Comparison of ENCODE assay signal across 8 cellular contexts in the genomic region with DNA sequence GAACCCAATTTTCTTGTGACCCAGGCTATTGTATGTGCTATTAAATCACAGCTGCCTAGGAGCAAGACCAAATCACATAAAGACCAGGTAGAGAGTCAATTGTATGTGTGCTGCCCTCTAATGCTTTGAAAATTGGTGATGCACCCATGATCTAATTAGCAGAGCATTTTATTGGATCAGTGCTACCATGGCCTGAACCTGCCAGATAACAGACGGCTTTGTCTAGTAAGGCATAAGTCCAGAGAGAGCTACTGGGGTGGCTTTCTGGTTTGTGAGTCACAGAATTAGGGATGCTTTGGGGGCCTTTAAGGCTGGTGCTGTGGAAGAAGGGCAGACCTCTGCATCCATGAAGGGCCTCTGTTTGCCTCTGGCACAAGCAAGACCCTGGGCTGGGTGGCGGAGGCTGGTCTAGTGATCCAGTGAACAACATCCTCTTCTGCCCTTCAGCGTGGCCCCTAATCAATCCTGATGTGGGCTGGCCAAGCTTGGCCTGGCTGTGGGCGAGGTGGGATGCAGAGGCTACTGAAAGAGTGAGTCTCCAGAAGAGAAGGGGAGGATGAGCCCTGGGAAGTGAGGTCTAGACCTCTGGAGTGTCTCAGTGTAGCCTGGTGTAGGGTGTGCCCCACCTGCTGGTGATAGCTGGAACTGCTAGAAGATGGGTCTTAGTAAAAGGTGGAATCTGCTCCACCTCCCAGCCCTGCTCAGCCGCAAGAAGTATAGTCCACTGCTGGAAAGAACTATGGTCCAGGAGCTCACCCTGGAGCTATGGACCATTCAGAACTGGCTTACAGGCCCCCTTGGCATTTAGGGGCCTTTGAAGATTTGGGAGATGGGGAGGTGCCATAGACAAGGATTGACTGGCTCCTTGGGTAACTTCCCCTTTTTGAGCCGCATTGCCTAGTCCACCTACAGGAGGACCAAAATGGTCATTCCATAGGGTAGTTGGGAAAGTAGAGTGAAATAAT. TPM values are rescaled to one million over a fixed set of nuclear protein-coding genes. Genes with fewer than 3 reads are reported as not detected.
A peak's percentile ranks its signal among the peaks of the same experiment; 100 is the strongest.
DNase-seq lines count a peak whose midpoint lies in the region; ATAC-seq and TF ChIP-seq lines count a peak whose summit lies in the region.

No MANE protein-coding gene starts in this region.

- no peaks in the 10 kb centered on the region for H3K27me3 ChIP-seq in upper lobe of right lung

- no peaks in the 10 kb centered on the region for H3K36me3 Mint-ChIP-seq in activated naive CD4-positive, alpha-beta T cell treated with anti-CD3 and anti-CD28 coated beads, Interleukin-2, amount 50 U/mL, for 72 hours

- DNase-seq in GM10266 (ENCODE audit: extremely low spot score) (peak; percentile 79), NCI-H1092 treated with DMSO at 0.1 percent for 48 hours (lab: John Stamatoyannopoulos, UW) (peak; percentile 43), SKM-1 treated with dmso at 0.1 percent for 144 hours (lab: John Stamatoyannopoulos, UW; ENCODE audit: unreplicated experiment) (peak; percentile 54), Right ventricle myocardium superior (peak; percentile 82), posterior vena cava (ENCODE audit: low spot score) (peak; percentile 88), upper lobe of right lung (peak; percentile 74)
- DNase-seq in activated naive CD4-positive, alpha-beta T cell treated with anti-CD3 and anti-CD28 coated beads, Interleukin-2, amount 50 U/mL, for 72 hours (ENCODE audit: low spot score in 2 of 2): peak; percentile 67 to 83

- intact Hi-C loops in Right ventricle myocardium superior (cut with DNase I) (loop anchor here (2.0 to 5.0 kb wide), 3 partner anchors 42 to 238 kb away; no protein-coding TSS in a partner anchor), posterior vena cava (cut with DNase I) (loop anchor here in 1 of 2 donors (5.0 kb wide), 3 partner anchors 42 to 243 kb away; no protein-coding TSS in a partner anchor), upper lobe of right lung (cut with DNase I) (loop anchor here (10.0 kb wide), 1 partner anchor 245 kb away; no protein-coding TSS in a partner anchor)

- TF ChIP-seq CTCF in GM10266 (IDR thresholded peaks at IDR 0.05; ENCODE audit: control insufficient read depth, insufficient read depth, low read depth, missing control alignments) (peak; percentile 92), upper lobe of right lung (IDR thresholded peaks at IDR 0.05) (peak; percentile 96)

- ATAC-seq in activated naive CD4-positive, alpha-beta T cell treated with anti-CD3 and anti-CD28 coated beads, Interleukin-2, amount 50 U/mL, for 72 hours: peak; percentile 71 to 82
- peak; percentile 83 for ATAC-seq in Right ventricle myocardium superior (ENCODE audit: poor library complexity)
- peak; percentile 88 for ATAC-seq in upper lobe of right lung
- no peak for ATAC-seq in HG03354 (IDR thresholded peaks at IDR 0.05; ENCODE audit: poor library complexity, severe bottlenecking, unreplicated experiment)

- no peak overlapping the region for H3K4me3 ChIP-seq in upper lobe of right lung

- peak overlapping the region; percentile 24 for H3K27ac ChIP-seq in upper lobe of right lung

- no peaks in the 10 kb centered on the region for H3K9me3 ChIP-seq in upper lobe of right lung

- H3K27ac Mint-ChIP-seq in activated naive CD4-positive, alpha-beta T cell treated with anti-CD3 and anti-CD28 coated beads, Interleukin-2, amount 50 U/mL, for 72 hours: no peak overlapping the region

- H3K9me3 Mint-ChIP-seq in activated naive CD4-positive, alpha-beta T cell treated with anti-CD3 and anti-CD28 coated beads, Interleukin-2, amount 50 U/mL, for 72 hours: no peaks in the 10 kb centered on the region

- H3K36me3 ChIP-seq in upper lobe of right lung: peaks cover 32% of the 10 kb centered on the region

- peaks cover 5% of the 10 kb centered on the region for H3K4me1 ChIP-seq in upper lobe of right lung

RNA-seq across cellular contexts. Expression of a gene that starts 36.7 kb away (rescaled TPM):
- 10 to 100 TPM; 11.6 to 21.8 TPM for total RNA-seq in activated naive CD4-positive, alpha-beta T cell treated with anti-CD3 and anti-CD28 coated beads, Interleukin-2, amount 50 U/mL, for 72 hours
- 12.7 TPM for total RNA-seq in Right ventricle myocardium superior
- total RNA-seq in posterior vena cava: 10 to 100 TPM; 20.4 to 21.4 TPM
- 24.4 TPM for total RNA-seq in upper lobe of right lung

RNA-seq across cellular contexts. Expression of a gene that starts 45.0 kb away (rescaled TPM):
- under 1 TPM; 0.20 to 0.93 TPM for total RNA-seq in activated naive CD4-positive, alpha-beta T cell treated with anti-CD3 and anti-CD28 coated beads, Interleukin-2, amount 50 U/mL, for 72 hours
- total RNA-seq in Right ventricle myocardium superior (14.8 TPM), posterior vena cava (10 to 100 TPM; 39.3 to 58.2 TPM), upper lobe of right lung (61.4 TPM)
